Comparison of ENCODE assay signal across 25 cellular contexts in the genomic region with DNA sequence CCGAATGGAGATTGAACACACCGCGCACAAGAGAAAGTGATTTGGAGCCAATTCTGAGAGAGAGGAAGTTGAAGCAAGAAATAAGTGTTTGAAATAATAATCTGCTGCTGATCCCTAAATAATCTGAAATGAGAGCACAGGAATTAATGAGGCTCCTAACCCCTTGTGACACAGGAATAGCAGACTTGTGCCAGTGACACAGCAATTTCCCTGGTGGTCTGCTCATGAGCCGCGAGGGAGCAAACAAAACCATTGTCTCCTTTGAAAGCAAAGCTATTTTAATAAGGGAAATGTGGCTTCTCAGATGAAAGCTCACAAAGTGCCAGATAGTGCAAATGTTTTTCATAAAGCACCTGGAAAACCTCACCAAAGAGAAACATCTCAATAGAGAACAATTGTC.
"Had no signal": no experiment of that assay in that cellular context is flagged by ENCODE, and none has a peak within 500 bp of the region (broad histone marks: within the 10 kb centered on the region; RNA-seq: fewer than 3 reads in every experiment).

No MANE protein-coding gene starts in this region.

- DNase-seq: activated CD4-positive, alpha-beta T cell treated with anti-CD3 and anti-CD28 coated beads for 1 hour; activated CD4-positive, alpha-beta T cell treated with anti-CD3 and anti-CD28 coated beads, Interleukin-2, amount 50 U/mL, for 1 hour; activated CD8-positive, alpha-beta T cell treated with anti-CD3 and anti-CD28 coated beads, Interleukin-2, amount 10 ng/mL, durations not matched to agents 7 days and 5 days; activated gamma-delta T cell; activated naive CD4-positive, alpha-beta T cell treated with anti-CD3 and anti-CD28 coated beads, Interleukin-2, amount 50 U/mL, for 16 hours; anterior cingulate cortex; head of caudate nucleus; hypothalamus; left colon; naive thymus-derived CD4-positive, alpha-beta T cell; pancreas; psoas muscle; right cardiac atrium; stimulated activated CD4-positive, alpha-beta T cell treated with anti-CD3 and anti-CD28 coated beads, Interleukin-2, amount 100 ng/mL, for 24 hours; stimulated activated naive CD8-positive, alpha-beta T cell treated with anti-CD3 and anti-CD28 coated beads, Interleukin-15, amount 100 ng/mL, for 72 hours; T-cell; tibial artery had no signal

- H3K4me3 ChIP-seq: gastroesophageal sphincter, pancreas, psoas muscle, tibial artery had no signal

- ATAC-seq: activated CD8-positive, alpha-beta T cell treated with anti-CD3 and anti-CD28 coated beads, Interleukin-2, amount 10 ng/mL, durations not matched to agents 7 days and 5 days; gastroesophageal sphincter; left colon; naive thymus-derived CD4-positive, alpha-beta T cell; pancreas; psoas muscle; right cardiac atrium; stimulated activated effector memory CD8-positive, alpha-beta T cell treated with anti-CD3 and anti-CD28 coated beads, Interleukin-12 subunit alpha, Interleukin-12 subunit beta, amount 100 ng/mL, for 72 hours; stimulated activated naive CD8-positive, alpha-beta T cell treated with anti-CD3 and anti-CD28 coated beads, Interleukin-15, amount 100 ng/mL, for 72 hours; T-cell had no signal

- H3K36me3 Mint-ChIP-seq: naive thymus-derived CD4-positive, alpha-beta T cell; stimulated activated effector memory CD8-positive, alpha-beta T cell treated with anti-CD3 and anti-CD28 coated beads, Interleukin-12 subunit alpha, Interleukin-12 subunit beta, amount 100 ng/mL, for 72 hours; T-cell had no signal

- H3K4me1 Mint-ChIP-seq: central memory CD8-positive, alpha-beta T cell; naive thymus-derived CD4-positive, alpha-beta T cell; stimulated activated effector memory CD8-positive, alpha-beta T cell treated with anti-CD3 and anti-CD28 coated beads, Interleukin-12 subunit alpha, Interleukin-12 subunit beta, amount 100 ng/mL, for 72 hours; stimulated activated naive CD8-positive, alpha-beta T cell treated with anti-CD3 and anti-CD28 coated beads, Interleukin-15, amount 100 ng/mL, for 72 hours; T-cell had no signal

- H3K36me3 ChIP-seq: gastroesophageal sphincter, neutrophil, pancreas, tibial artery had no signal

- H3K4me3 Mint-ChIP-seq: activated CD8-positive, alpha-beta T cell treated with anti-CD3 and anti-CD28 coated beads, Interleukin-2, amount 10 ng/mL, durations not matched to agents 7 days and 5 days; activated T-helper 1 cell treated with anti-CD3 and anti-CD28 coated beads, Interleukin-12 subunit alpha, Interleukin-12 subunit beta, Interleukin-2, Interleukin-4 antibody, amounts not matched to agents 30 ng/mL and 10 ng/mL and 1 ng/mL, durations not matched to agents 14 hours and 24 hours and 36 hours; central memory CD8-positive, alpha-beta T cell; naive thymus-derived CD4-positive, alpha-beta T cell; stimulated activated effector memory CD8-positive, alpha-beta T cell treated with anti-CD3 and anti-CD28 coated beads, Interleukin-12 subunit alpha, Interleukin-12 subunit beta, amount 100 ng/mL, for 72 hours; stimulated activated naive CD8-positive, alpha-beta T cell treated with anti-CD3 and anti-CD28 coated beads, Interleukin-15, amount 100 ng/mL, for 72 hours; T-cell; T-helper 2 cell treated with Interferon-gamma antibody and Interleukin-4, amounts not matched to agents 5 μg/mL and 100 μg/mL, for 36 hours had no signal

- H3K27ac ChIP-seq: epithelial cell of prostate, gastroesophageal sphincter, neutrophil, pancreas, psoas muscle, tibial artery, VCaP had no signal

- H3K27me3 Mint-ChIP-seq: central memory CD8-positive, alpha-beta T cell; naive thymus-derived CD4-positive, alpha-beta T cell; stimulated activated naive CD8-positive, alpha-beta T cell treated with anti-CD3 and anti-CD28 coated beads, Interleukin-15, amount 100 ng/mL, for 72 hours; T-cell had no signal

- H3K27me3 ChIP-seq: gastroesophageal sphincter, neutrophil, pancreas, tibial artery had no signal

- H3K9me3 Mint-ChIP-seq: central memory CD8-positive, alpha-beta T cell; stimulated activated effector memory CD8-positive, alpha-beta T cell treated with anti-CD3 and anti-CD28 coated beads, Interleukin-12 subunit alpha, Interleukin-12 subunit beta, amount 100 ng/mL, for 72 hours had no signal

- H3K4me1 ChIP-seq: gastroesophageal sphincter, pancreas, psoas muscle, tibial artery had no signal

- H3K27ac Mint-ChIP-seq: activated CD8-positive, alpha-beta T cell treated with anti-CD3 and anti-CD28 coated beads, Interleukin-2, amount 10 ng/mL, durations not matched to agents 7 days and 5 days; activated T-helper 1 cell treated with anti-CD3 and anti-CD28 coated beads, Interleukin-12 subunit alpha, Interleukin-12 subunit beta, Interleukin-2, Interleukin-4 antibody, amounts not matched to agents 30 ng/mL and 10 ng/mL and 1 ng/mL, durations not matched to agents 14 hours and 24 hours and 36 hours; naive thymus-derived CD4-positive, alpha-beta T cell; stimulated activated effector memory CD8-positive, alpha-beta T cell treated with anti-CD3 and anti-CD28 coated beads, Interleukin-12 subunit alpha, Interleukin-12 subunit beta, amount 100 ng/mL, for 72 hours; stimulated activated naive CD8-positive, alpha-beta T cell treated with anti-CD3 and anti-CD28 coated beads, Interleukin-15, amount 100 ng/mL, for 72 hours; T-cell; T-helper 2 cell treated with Interferon-gamma antibody and Interleukin-4, amounts not matched to agents 5 μg/mL and 100 μg/mL, for 36 hours had no signal

- H3K9me3 ChIP-seq: gastroesophageal sphincter, neutrophil, pancreas, psoas muscle had no signal
